10 cellular contexts compared by ENCODE assay signal in genomic region chr1:119987112-119987511, GRCh38.
DNase-seq lines count a peak whose midpoint lies in the region; ATAC-seq and TF ChIP-seq lines count a peak whose summit lies in the region.
"Had no signal": no experiment of that assay in that cellular context is flagged by ENCODE, and none has a peak within 500 bp of the region (broad histone marks: within the 10 kb centered on the region; RNA-seq: fewer than 3 reads in every experiment).

No MANE protein-coding gene starts in this region.

- no peaks in the 10 kb centered on the region for H3K9me3 Mint-ChIP-seq in stimulated activated effector memory CD8-positive, alpha-beta T cell treated with anti-CD3 and anti-CD28 coated beads, Interleukin-12 subunit alpha, Interleukin-12 subunit beta, amount 100 ng/mL, for 72 hours
- H3K9me3 Mint-ChIP-seq: GM23338 had no signal

- H3K27me3 ChIP-seq in foreskin keratinocyte: no peaks in the 10 kb centered on the region
- no peaks in the 10 kb centered on the region for H3K27me3 ChIP-seq in tibial nerve
- no peaks in the 10 kb centered on the region for H3K27me3 ChIP-seq in Peyer's patch

- H3K4me3 ChIP-seq in tibial nerve (no peak overlapping the region), Peyer's patch (no peak overlapping the region)
- H3K4me3 ChIP-seq: GM23338 had no signal

- no peaks in the 10 kb centered on the region for H3K27me3 Mint-ChIP-seq in T-helper 17 cell

- H3K9me3 ChIP-seq in T-helper 17 cell (ENCODE audit: control insufficient read depth, low read length, poor library complexity, severe bottlenecking): no peaks in the 10 kb centered on the region
- H3K9me3 ChIP-seq in tibial nerve: no peaks in the 10 kb centered on the region
- H3K9me3 ChIP-seq in Peyer's patch: no peaks in the 10 kb centered on the region

- H3K4me1 ChIP-seq in foreskin keratinocyte (peaks cover 33% of the 10 kb centered on the region), tibial nerve (peaks cover 0 to 35% (median 17%) of the 10 kb centered on the region in 4 donors), Peyer's patch (no peaks in the 10 kb centered on the region)

- no peak overlapping the region for H3K4me3 Mint-ChIP-seq in T-helper 17 cell
- no peak overlapping the region for H3K4me3 Mint-ChIP-seq in stimulated activated effector memory CD8-positive, alpha-beta T cell treated with anti-CD3 and anti-CD28 coated beads, Interleukin-12 subunit alpha, Interleukin-12 subunit beta, amount 100 ng/mL, for 72 hours
- H3K4me3 Mint-ChIP-seq: GM23338 had no signal

- TF ChIP-seq POLR2A in tibial nerve (IDR thresholded peaks at IDR 0.05) (no peak), Peyer's patch (IDR thresholded peaks at IDR 0.05) (no peak)

- H3K27ac ChIP-seq in foreskin keratinocyte (peak overlapping the region; percentile 29), tibial nerve (peak overlapping the region in 2 of 4 donors; percentile 45 to 52), Peyer's patch (no peak overlapping the region)

- DNase-seq in HCEC 1CT: peak; percentile 97
- DNase-seq in T-helper 17 cell: no peak
- DNase-seq in foreskin keratinocyte: peak; percentile 89 to 93
- no peak for DNase-seq in stimulated activated effector memory CD8-positive, alpha-beta T cell treated with anti-CD3 and anti-CD28 coated beads, Interleukin-12 subunit alpha, Interleukin-12 subunit beta, amount 100 ng/mL, for 72 hours (ENCODE audit: low spot score in 2 of 2)
- no peak for DNase-seq in tibial nerve (ENCODE audit: low spot score in 2 of 2)
- no peak for DNase-seq in Peyer's patch
- no peak for DNase-seq in GM20000 (ENCODE audit: low spot score)
- DNase-seq in ecto neural progenitor cell (ENCODE audit: low spot score): no peak
- DNase-seq: stimulated activated CD4-positive, alpha-beta T cell treated with anti-CD3 and anti-CD28 coated beads, Interleukin-2, amount 100 ng/mL, for 48 hours had no signal

- H3K36me3 ChIP-seq in tibial nerve (peaks cover 0 to 10% (median 0%) of the 10 kb centered on the region in 3 donors), Peyer's patch (no peaks in the 10 kb centered on the region)

- TF ChIP-seq EP300 in tibial nerve (IDR thresholded peaks at IDR 0.05): peak in 1 of 2 donors; percentile 63

- ATAC-seq in T-helper 17 cell: peak; percentile 57
- peak; percentile 98 for ATAC-seq in foreskin keratinocyte
- ATAC-seq in stimulated activated effector memory CD8-positive, alpha-beta T cell treated with anti-CD3 and anti-CD28 coated beads, Interleukin-12 subunit alpha, Interleukin-12 subunit beta, amount 100 ng/mL, for 72 hours: peak; percentile 70
- ATAC-seq: GM23338 had no signal

- H3K36me3 Mint-ChIP-seq in T-helper 17 cell (ENCODE audit: low read depth): peaks cover 22% of the 10 kb centered on the region
- H3K36me3 Mint-ChIP-seq in stimulated activated effector memory CD8-positive, alpha-beta T cell treated with anti-CD3 and anti-CD28 coated beads, Interleukin-12 subunit alpha, Interleukin-12 subunit beta, amount 100 ng/mL, for 72 hours: peaks cover 43% of the 10 kb centered on the region

- peak overlapping the region; percentile 95 for H3K27ac Mint-ChIP-seq in T-helper 17 cell
- no peak overlapping the region for H3K27ac Mint-ChIP-seq in stimulated activated effector memory CD8-positive, alpha-beta T cell treated with anti-CD3 and anti-CD28 coated beads, Interleukin-12 subunit alpha, Interleukin-12 subunit beta, amount 100 ng/mL, for 72 hours
- H3K27ac Mint-ChIP-seq: GM23338 had no signal

- H3K4me1 Mint-ChIP-seq in T-helper 17 cell: peaks cover 34% of the 10 kb centered on the region
- H3K4me1 Mint-ChIP-seq in stimulated activated effector memory CD8-positive, alpha-beta T cell treated with anti-CD3 and anti-CD28 coated beads, Interleukin-12 subunit alpha, Interleukin-12 subunit beta, amount 100 ng/mL, for 72 hours: peaks cover 41% of the 10 kb centered on the region

- no peak for TF ChIP-seq CTCF in foreskin keratinocyte (conservative IDR thresholded peaks at IDR 0.05)
- no peak for TF ChIP-seq CTCF in tibial nerve (IDR thresholded peaks at IDR 0.05)
- TF ChIP-seq CTCF in Peyer's patch (IDR thresholded peaks at IDR 0.05): no peak
- no peak for TF ChIP-seq CTCF in GM20000 (IDR thresholded peaks at IDR 0.05; ENCODE audit: extremely low read depth, missing control alignments)

- 40 to 54% methylated on average over 2 of the region's 2 CpGs for WGBS in tibial nerve, 2 donors

Comparison
In these comparisons a context has a peak if more than half of its experiments do, and no peak if none do; other contexts are left out.
1. DNase-seq: peak in HCEC 1CT (single experiment) and foreskin keratinocyte (2 of 2); none in T-helper 17 cell (0 of 3), stimulated activated effector memory CD8-positive, alpha-beta T cell treated with anti-CD3 and anti-CD28 coated beads, Interleukin-12 subunit alpha, Interleukin-12 subunit beta, amount 100 ng/mL, for 72 hours (0 of 2), tibial nerve (0 of 2), Peyer's patch (0 of 3), GM20000 (single experiment) and ecto neural progenitor cell (single experiment).
2. Peak in every context shown above with its lines, with median percentiles within 50 percentile points of each other: ATAC-seq.